8 cellular contexts compared by ENCODE assay signal in the genomic region with DNA sequence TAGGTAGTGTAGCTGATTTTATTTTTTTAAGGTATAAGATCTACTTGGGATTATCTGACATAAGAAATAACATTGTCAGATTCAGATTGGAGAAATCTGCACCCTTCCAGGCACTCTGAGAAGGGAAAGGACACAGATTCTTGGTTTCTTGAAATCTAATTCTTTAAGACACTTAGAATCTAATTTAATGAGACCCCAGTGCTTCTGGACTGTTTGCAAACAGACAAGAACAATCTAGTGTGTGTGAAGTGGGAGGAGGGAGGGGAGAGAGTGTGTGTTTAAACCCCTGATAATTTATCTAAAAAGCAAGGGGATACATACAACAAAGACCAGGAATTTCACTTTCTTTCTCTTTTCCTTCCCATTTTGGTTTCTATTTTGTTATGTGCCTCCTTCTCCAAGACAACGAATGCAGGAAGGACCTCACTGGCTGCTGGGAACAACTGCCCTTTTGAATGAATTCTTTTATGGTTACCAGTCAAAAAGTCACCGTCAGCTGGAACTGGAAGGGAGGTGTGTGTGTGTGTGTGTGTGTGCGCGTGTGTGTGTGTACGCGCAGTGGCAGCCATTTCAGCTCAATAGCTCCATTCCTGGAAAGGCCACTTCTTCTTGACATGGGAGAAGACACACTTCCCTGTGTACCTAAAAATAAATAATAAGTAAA.
DNase-seq lines count a peak whose midpoint lies in the region; ATAC-seq and TF ChIP-seq lines count a peak whose summit lies in the region.

No MANE protein-coding gene starts in this region.

- peak; percentile 65 for DNase-seq in ACHN
- DNase-seq in cardiac fibroblast (ENCODE audit: low read depth in 2 of 2) = peak; percentile 94 to 96
- peak; percentile 64 for DNase-seq in medulla oblongata (ENCODE audit: extremely low spot score)
- no peak for DNase-seq in HT-29 (ENCODE audit: low spot score)

- in situ Hi-C loops in ACHN (cut with HindIII; ENCODE audit: low pct_ligation_motif_present, low pct_unique_long_range_greater_than_20kb, low sequenced_read_pairs) = no loop called here

- peak overlapping the region; percentile 4 for H3K9ac ChIP-seq in HUES6 (ENCODE audit: low read length)

- peak overlapping the region; percentile 28 for H3K4me3 ChIP-seq in HUES6 (ENCODE audit: low read depth, low read length)
- no peak overlapping the region for H3K4me3 ChIP-seq in cardiac fibroblast (replicated peaks in 1 of 2; ENCODE audit: low read depth in 2 of 2, low read length in 2 of 2)

- H3K36me3 ChIP-seq in HUES6 (ENCODE audit: control insufficient read depth, insufficient read depth, low read length) = no peaks in the 10 kb centered on the region

- no peaks in the 10 kb centered on the region for H3K27me3 ChIP-seq in HUES6 (ENCODE audit: control insufficient read depth, insufficient read depth, low read length)

- H3K27ac ChIP-seq in HUES6 (ENCODE audit: low read depth, low read length) = peak overlapping the region; percentile 15; the same call in 1 of the 2 replicates

- peaks cover 51% of the 10 kb centered on the region for H3K4me1 ChIP-seq in HUES6 (ENCODE audit: control insufficient read depth, insufficient read depth, low read length)

- ATAC-seq in GM18870 (IDR thresholded peaks at IDR 0.05; ENCODE audit: unreplicated experiment) = no peak
- no peak for ATAC-seq in GM18498 (IDR thresholded peaks at IDR 0.05; ENCODE audit: unreplicated experiment)
- ATAC-seq in HG02571 (IDR thresholded peaks at IDR 0.05; ENCODE audit: unreplicated experiment) = no peak

- TF ChIP-seq CTCF in cardiac fibroblast (IDR thresholded peaks at IDR 0.05; ENCODE audit: low read depth, low read length) = no peak

- no peaks in the 10 kb centered on the region for H3K9me3 ChIP-seq in HUES6 (ENCODE audit: control insufficient read depth, insufficient read depth, low read depth, low read length)
